Comparison of ENCODE assay signal across 38 cellular contexts in the genomic region with DNA sequence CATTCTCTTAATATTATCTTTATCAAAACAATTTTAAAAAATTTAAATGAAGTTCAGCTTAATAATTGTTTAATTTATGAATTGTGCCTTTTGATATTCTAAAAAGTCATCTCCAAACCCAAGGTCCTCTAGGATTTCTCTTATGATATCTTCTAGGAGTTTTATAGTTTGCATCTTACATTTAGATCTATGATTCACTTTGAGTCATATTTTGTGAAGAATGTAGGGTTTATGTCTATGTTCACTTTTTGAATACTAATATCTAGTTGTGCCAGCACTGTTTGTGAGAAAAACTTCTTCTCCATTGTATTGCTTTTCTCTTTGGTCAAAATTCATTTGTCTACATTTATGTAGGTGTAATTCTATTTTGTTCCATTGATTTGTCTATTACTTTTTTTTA.
"Had no signal": no experiment of that assay in that cellular context is flagged by ENCODE, and none has a peak within 500 bp of the region (broad histone marks: within the 10 kb centered on the region; RNA-seq: fewer than 3 reads in every experiment).

No MANE protein-coding gene starts in this region.

- H3K4me1 Mint-ChIP-seq: activated B cell treated with CpG ODN at 0.5 μM for 24 hours; activated CD8-positive, alpha-beta memory T cell treated with anti-CD3 and anti-CD28 coated beads, Interleukin-2, amount 10 ng/mL, durations not matched to agents 7 days and 5 days; activated naive CD4-positive, alpha-beta T cell treated with anti-CD3 and anti-CD28 coated beads, Interleukin-2, amount 50 U/mL, for 24 hours; activated naive CD8-positive, alpha-beta T cell treated with anti-CD3 and anti-CD28 coated beads for 36 hours; activated naive CD8-positive, alpha-beta T cell treated with anti-CD3 and anti-CD28 coated beads, Interleukin-2, amount 50 U/mL, for 24 hours; T-helper 17 cell had no signal

- H3K36me3 Mint-ChIP-seq: activated CD4-positive, alpha-beta memory T cell treated with anti-CD3 and anti-CD28 coated beads for 36 hours; activated CD8-positive, alpha-beta memory T cell treated with anti-CD3 and anti-CD28 coated beads, Interleukin-2, amount 10 ng/mL, durations not matched to agents 7 days and 5 days; activated naive CD4-positive, alpha-beta T cell treated with anti-CD3 and anti-CD28 coated beads, Interleukin-2, amount 50 U/mL, for 24 hours; activated naive CD8-positive, alpha-beta T cell treated with anti-CD3 and anti-CD28 coated beads for 36 hours had no signal

- H3K9me3 Mint-ChIP-seq: endodermal cell had no signal

- H3K4me3 Mint-ChIP-seq: activated B cell treated with CpG ODN at 0.5 μM for 24 hours; activated CD4-positive, alpha-beta memory T cell treated with anti-CD3 and anti-CD28 coated beads for 36 hours; activated CD8-positive, alpha-beta memory T cell treated with anti-CD3 and anti-CD28 coated beads, Interleukin-2, amount 10 ng/mL, durations not matched to agents 7 days and 5 days; activated CD8-positive, alpha-beta T cell treated with anti-CD3 and anti-CD28 coated beads, Interleukin-2, amount 10 ng/mL, durations not matched to agents 7 days and 5 days; activated naive CD4-positive, alpha-beta T cell treated with anti-CD3 and anti-CD28 coated beads for 36 hours; activated naive CD4-positive, alpha-beta T cell treated with anti-CD3 and anti-CD28 coated beads, Interleukin-2, amount 50 U/mL, for 24 hours; activated naive CD8-positive, alpha-beta T cell treated with anti-CD3 and anti-CD28 coated beads for 36 hours; activated naive CD8-positive, alpha-beta T cell treated with anti-CD3 and anti-CD28 coated beads, Interleukin-2, amount 50 U/mL, for 24 hours; activated T-helper 1 cell treated with anti-CD3 and anti-CD28 coated beads, Interleukin-12 subunit alpha, Interleukin-12 subunit beta, Interleukin-2, Interleukin-4 antibody, amounts not matched to agents 30 ng/mL and 10 ng/mL and 1 ng/mL, durations not matched to agents 14 hours and 24 hours and 36 hours; dendritic cell treated with granulocyte-macrophage colony-stimulating factor and Interleukin-4, amounts not matched to agents 40 ng/mL and 50 ng/mL, for 4 days; endodermal cell; T-helper 17 cell; T-helper 2 cell treated with Interferon-gamma antibody and Interleukin-4, amounts not matched to agents 5 μg/mL and 100 μg/mL, for 36 hours had no signal

- ATAC-seq: activated CD4-positive, CD25-positive, alpha-beta regulatory T cell treated with anti-CD3 and anti-CD28 coated beads, Interleukin-2, amount 50 U/mL, for 24 hours; activated CD8-positive, alpha-beta memory T cell treated with anti-CD3 and anti-CD28 coated beads, Interleukin-2, amount 10 ng/mL, durations not matched to agents 7 days and 5 days; activated CD8-positive, alpha-beta T cell treated with anti-CD3 and anti-CD28 coated beads, Interleukin-2, amount 10 ng/mL, durations not matched to agents 7 days and 5 days; activated naive CD8-positive, alpha-beta T cell treated with anti-CD3 and anti-CD28 coated beads, Interleukin-2, amount 50 U/mL, for 24 hours; body of pancreas; foreskin keratinocyte; gastrocnemius medialis; heart left ventricle; T-helper 17 cell had no signal

- H3K27me3 Mint-ChIP-seq: activated B cell treated with CpG ODN at 0.5 μM for 24 hours; activated CD4-positive, alpha-beta memory T cell treated with anti-CD3 and anti-CD28 coated beads for 36 hours; activated CD8-positive, alpha-beta memory T cell treated with anti-CD3 and anti-CD28 coated beads, Interleukin-2, amount 10 ng/mL, durations not matched to agents 7 days and 5 days; activated naive CD4-positive, alpha-beta T cell treated with anti-CD3 and anti-CD28 coated beads, Interleukin-2, amount 50 U/mL, for 24 hours; activated naive CD8-positive, alpha-beta T cell treated with anti-CD3 and anti-CD28 coated beads for 36 hours; activated naive CD8-positive, alpha-beta T cell treated with anti-CD3 and anti-CD28 coated beads, Interleukin-2, amount 50 U/mL, for 24 hours; dendritic cell treated with granulocyte-macrophage colony-stimulating factor and Interleukin-4, amounts not matched to agents 40 ng/mL and 50 ng/mL, for 4 days; T-helper 17 cell had no signal

- H3K4me3 ChIP-seq: adrenal gland, body of pancreas, cardiac muscle cell, coronary artery, dorsolateral prefrontal cortex, esophagus muscularis mucosa, gastrocnemius medialis, heart left ventricle had no signal

- DNase-seq: activated B cell treated with CpG ODN at 0.5 μM for 24 hours; activated CD4-positive, alpha-beta memory T cell treated with anti-CD3 and anti-CD28 coated beads for 36 hours; activated CD4-positive, alpha-beta T cell treated with anti-CD3 and anti-CD28 coated beads for 48 hours; activated CD8-positive, alpha-beta memory T cell treated with anti-CD3 and anti-CD28 coated beads, Interleukin-2, amount 10 ng/mL, durations not matched to agents 7 days and 5 days; activated CD8-positive, alpha-beta memory T cell treated with anti-CD3 and anti-CD28 coated beads, Interleukin-2, amount 50 U/mL, for 4 hours; activated CD8-positive, alpha-beta T cell treated with anti-CD3 and anti-CD28 coated beads, Interleukin-2, amount 10 ng/mL, durations not matched to agents 7 days and 5 days; activated effector memory CD4-positive, alpha-beta T cell treated with anti-CD3 and anti-CD28 coated beads, Interleukin-2, amount 50 U/mL, for 16 hours; activated naive CD4-positive, alpha-beta T cell treated with anti-CD3 and anti-CD28 coated beads for 36 hours; activated naive CD8-positive, alpha-beta T cell treated with anti-CD3 and anti-CD28 coated beads for 36 hours; activated naive CD8-positive, alpha-beta T cell treated with anti-CD3 and anti-CD28 coated beads, Interleukin-2, amount 50 U/mL, for 24 hours; activated T-cell treated with anti-CD3 and anti-CD28 coated beads, Interleukin-2, amount 50 U/mL, for 1 hour; activated T-cell treated with anti-CD3 and anti-CD28 coated beads, Interleukin-2, amount 50 U/mL, for 48 hours; adrenal gland; amygdala; aorta; body of pancreas; central memory CD4-positive, alpha-beta T cell; cerebellar nuclear complex; dorsolateral prefrontal cortex; effector memory CD4-positive, alpha-beta T cell; endodermal cell; erythroblast; gastrocnemius medialis; glutamatergic neuron; heart left ventricle; T-helper 17 cell; T1000; WERI-Rb-1 had no signal

- H3K27ac Mint-ChIP-seq: activated B cell treated with CpG ODN at 0.5 μM for 24 hours; activated CD4-positive, alpha-beta memory T cell treated with anti-CD3 and anti-CD28 coated beads for 36 hours; activated CD8-positive, alpha-beta memory T cell treated with anti-CD3 and anti-CD28 coated beads, Interleukin-2, amount 10 ng/mL, durations not matched to agents 7 days and 5 days; activated CD8-positive, alpha-beta T cell treated with anti-CD3 and anti-CD28 coated beads, Interleukin-2, amount 10 ng/mL, durations not matched to agents 7 days and 5 days; activated naive CD4-positive, alpha-beta T cell treated with anti-CD3 and anti-CD28 coated beads for 36 hours; activated naive CD4-positive, alpha-beta T cell treated with anti-CD3 and anti-CD28 coated beads, Interleukin-2, amount 50 U/mL, for 24 hours; activated naive CD8-positive, alpha-beta T cell treated with anti-CD3 and anti-CD28 coated beads for 36 hours; activated naive CD8-positive, alpha-beta T cell treated with anti-CD3 and anti-CD28 coated beads, Interleukin-2, amount 50 U/mL, for 24 hours; activated T-helper 1 cell treated with anti-CD3 and anti-CD28 coated beads, Interleukin-12 subunit alpha, Interleukin-12 subunit beta, Interleukin-2, Interleukin-4 antibody, amounts not matched to agents 30 ng/mL and 10 ng/mL and 1 ng/mL, durations not matched to agents 14 hours and 24 hours and 36 hours; activated T-helper 2 cell treated with anti-CD3 and anti-CD28 coated beads, Interferon-gamma antibody, Interleukin-2, Interleukin-4, amounts not matched to agents 10 μg/mL and 5 μg/mL and 100 μg/mL, durations not matched to agents 14 hours and 24 hours and 36 hours; dendritic cell treated with granulocyte-macrophage colony-stimulating factor and Interleukin-4, amounts not matched to agents 40 ng/mL and 50 ng/mL, for 4 days; endodermal cell; T-helper 17 cell; T-helper 2 cell treated with Interferon-gamma antibody and Interleukin-4, amounts not matched to agents 5 μg/mL and 100 μg/mL, for 36 hours had no signal
